ENCODE assay signal across 1 cellular context in genomic region chr1:182391362-182392044, GRCh38.
TF ChIP-seq lines count a peak whose summit lies in the region.

Gene GLUL, minus strand, starts transcription at chr1:182391790. Its CDS starts 3,053 bp downstream, at chr1:182388737.

TF ChIP-seq in K562, 482 proteins besides CTCF, POLR2A, EP300 and RAD21 (continued from another document and continues in another):
- TF ChIP-seq, protein P1, sequence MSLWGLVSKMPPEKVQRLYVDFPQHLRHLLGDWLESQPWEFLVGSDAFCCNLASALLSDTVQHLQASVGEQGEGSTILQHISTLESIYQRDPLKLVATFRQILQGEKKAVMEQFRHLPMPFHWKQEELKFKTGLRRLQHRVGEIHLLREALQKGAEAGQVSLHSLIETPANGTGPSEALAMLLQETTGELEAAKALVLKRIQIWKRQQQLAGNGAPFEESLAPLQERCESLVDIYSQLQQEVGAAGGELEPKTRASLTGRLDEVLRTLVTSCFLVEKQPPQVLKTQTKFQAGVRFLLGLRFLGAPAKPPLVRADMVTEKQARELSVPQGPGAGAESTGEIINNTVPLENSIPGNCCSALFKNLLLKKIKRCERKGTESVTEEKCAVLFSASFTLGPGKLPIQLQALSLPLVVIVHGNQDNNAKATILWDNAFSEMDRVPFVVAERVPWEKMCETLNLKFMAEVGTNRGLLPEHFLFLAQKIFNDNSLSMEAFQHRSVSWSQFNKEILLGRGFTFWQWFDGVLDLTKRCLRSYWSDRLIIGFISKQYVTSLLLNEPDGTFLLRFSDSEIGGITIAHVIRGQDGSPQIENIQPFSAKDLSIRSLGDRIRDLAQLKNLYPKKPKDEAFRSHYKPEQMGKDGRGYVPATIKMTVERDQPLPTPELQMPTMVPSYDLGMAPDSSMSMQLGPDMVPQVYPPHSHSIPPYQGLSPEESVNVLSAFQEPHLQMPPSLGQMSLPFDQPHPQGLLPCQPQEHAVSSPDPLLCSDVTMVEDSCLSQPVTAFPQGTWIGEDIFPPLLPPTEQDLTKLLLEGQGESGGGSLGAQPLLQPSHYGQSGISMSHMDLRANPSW (CRISPR knock-in tag; IDR thresholded peaks at IDR 0.05): peak; percentile 98; the same call in 1 of the 2 replicates
- TF ChIP-seq, protein P2, sequence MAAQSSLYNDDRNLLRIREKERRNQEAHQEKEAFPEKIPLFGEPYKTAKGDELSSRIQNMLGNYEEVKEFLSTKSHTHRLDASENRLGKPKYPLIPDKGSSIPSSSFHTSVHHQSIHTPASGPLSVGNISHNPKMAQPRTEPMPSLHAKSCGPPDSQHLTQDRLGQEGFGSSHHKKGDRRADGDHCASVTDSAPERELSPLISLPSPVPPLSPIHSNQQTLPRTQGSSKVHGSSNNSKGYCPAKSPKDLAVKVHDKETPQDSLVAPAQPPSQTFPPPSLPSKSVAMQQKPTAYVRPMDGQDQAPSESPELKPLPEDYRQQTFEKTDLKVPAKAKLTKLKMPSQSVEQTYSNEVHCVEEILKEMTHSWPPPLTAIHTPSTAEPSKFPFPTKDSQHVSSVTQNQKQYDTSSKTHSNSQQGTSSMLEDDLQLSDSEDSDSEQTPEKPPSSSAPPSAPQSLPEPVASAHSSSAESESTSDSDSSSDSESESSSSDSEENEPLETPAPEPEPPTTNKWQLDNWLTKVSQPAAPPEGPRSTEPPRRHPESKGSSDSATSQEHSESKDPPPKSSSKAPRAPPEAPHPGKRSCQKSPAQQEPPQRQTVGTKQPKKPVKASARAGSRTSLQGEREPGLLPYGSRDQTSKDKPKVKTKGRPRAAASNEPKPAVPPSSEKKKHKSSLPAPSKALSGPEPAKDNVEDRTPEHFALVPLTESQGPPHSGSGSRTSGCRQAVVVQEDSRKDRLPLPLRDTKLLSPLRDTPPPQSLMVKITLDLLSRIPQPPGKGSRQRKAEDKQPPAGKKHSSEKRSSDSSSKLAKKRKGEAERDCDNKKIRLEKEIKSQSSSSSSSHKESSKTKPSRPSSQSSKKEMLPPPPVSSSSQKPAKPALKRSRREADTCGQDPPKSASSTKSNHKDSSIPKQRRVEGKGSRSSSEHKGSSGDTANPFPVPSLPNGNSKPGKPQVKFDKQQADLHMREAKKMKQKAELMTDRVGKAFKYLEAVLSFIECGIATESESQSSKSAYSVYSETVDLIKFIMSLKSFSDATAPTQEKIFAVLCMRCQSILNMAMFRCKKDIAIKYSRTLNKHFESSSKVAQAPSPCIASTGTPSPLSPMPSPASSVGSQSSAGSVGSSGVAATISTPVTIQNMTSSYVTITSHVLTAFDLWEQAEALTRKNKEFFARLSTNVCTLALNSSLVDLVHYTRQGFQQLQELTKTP (IDR thresholded peaks at IDR 0.05; ENCODE audit: low read depth in 1 of 2, partially characterized antibody in 2 of 2): peak; percentile 62 to 64
- no peak for TF ChIP-seq ILK (tag; IDR thresholded peaks at IDR 0.05; ENCODE audit: borderline replicate concordance, low read depth)
- peak; percentile 83; the same call in 1 of the 2 replicates for TF ChIP-seq FOXK1 (CRISPR knock-in tag; IDR thresholded peaks at IDR 0.05; ENCODE audit: borderline replicate concordance)
- TF ChIP-seq HINFP (tag; conservative IDR thresholded peaks at IDR 0.05; ENCODE audit: low read depth): no peak
- 0 out of 2 replicates have a peak, but pooled peaks have one; percentile 28 for TF ChIP-seq PHTF2 (CRISPR knock-in tag; IDR thresholded peaks at IDR 0.05)
- no peak for TF ChIP-seq ZNF76 (CRISPR knock-in tag; IDR thresholded peaks at IDR 0.05; ENCODE audit: borderline replicate concordance)
- TF ChIP-seq HBP1 (CRISPR knock-in tag; IDR thresholded peaks at IDR 0.05): peak; percentile 74; the same call in 1 of the 2 replicates
- peak; percentile 100 for TF ChIP-seq CHD1 (IDR thresholded peaks at IDR 0.05; ENCODE audit: low read length)
- TF ChIP-seq, protein P3, sequence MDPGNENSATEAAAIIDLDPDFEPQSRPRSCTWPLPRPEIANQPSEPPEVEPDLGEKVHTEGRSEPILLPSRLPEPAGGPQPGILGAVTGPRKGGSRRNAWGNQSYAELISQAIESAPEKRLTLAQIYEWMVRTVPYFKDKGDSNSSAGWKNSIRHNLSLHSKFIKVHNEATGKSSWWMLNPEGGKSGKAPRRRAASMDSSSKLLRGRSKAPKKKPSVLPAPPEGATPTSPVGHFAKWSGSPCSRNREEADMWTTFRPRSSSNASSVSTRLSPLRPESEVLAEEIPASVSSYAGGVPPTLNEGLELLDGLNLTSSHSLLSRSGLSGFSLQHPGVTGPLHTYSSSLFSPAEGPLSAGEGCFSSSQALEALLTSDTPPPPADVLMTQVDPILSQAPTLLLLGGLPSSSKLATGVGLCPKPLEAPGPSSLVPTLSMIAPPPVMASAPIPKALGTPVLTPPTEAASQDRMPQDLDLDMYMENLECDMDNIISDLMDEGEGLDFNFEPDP (CRISPR knock-in tag; IDR thresholded peaks at IDR 0.05): 0 out of 2 replicates have a peak, but pooled peaks have one; percentile 9
- TF ChIP-seq, protein P4, sequence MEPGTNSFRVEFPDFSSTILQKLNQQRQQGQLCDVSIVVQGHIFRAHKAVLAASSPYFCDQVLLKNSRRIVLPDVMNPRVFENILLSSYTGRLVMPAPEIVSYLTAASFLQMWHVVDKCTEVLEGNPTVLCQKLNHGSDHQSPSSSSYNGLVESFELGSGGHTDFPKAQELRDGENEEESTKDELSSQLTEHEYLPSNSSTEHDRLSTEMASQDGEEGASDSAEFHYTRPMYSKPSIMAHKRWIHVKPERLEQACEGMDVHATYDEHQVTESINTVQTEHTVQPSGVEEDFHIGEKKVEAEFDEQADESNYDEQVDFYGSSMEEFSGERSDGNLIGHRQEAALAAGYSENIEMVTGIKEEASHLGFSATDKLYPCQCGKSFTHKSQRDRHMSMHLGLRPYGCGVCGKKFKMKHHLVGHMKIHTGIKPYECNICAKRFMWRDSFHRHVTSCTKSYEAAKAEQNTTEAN (CRISPR knock-in tag; IDR thresholded peaks at IDR 0.05): no peak; the same call in 1 of the 2 replicates
- no peak for TF ChIP-seq ZNF79 (CRISPR knock-in tag; IDR thresholded peaks at IDR 0.05; ENCODE audit: low read depth)
- TF ChIP-seq TAL1 (IDR thresholded peaks at IDR 0.05): no peak
- peak; percentile 95 for TF ChIP-seq SP1 (CRISPR knock-in tag; IDR thresholded peaks at IDR 0.05)
- no peak for TF ChIP-seq THRA (IDR thresholded peaks at IDR 0.05)
- peak; percentile 15; the same call in 1 of the 2 replicates for TF ChIP-seq MXI1 (IDR thresholded peaks at IDR 0.05; ENCODE audit: low read depth, low read length)
- peak; percentile 22; the same call in 1 of the 2 replicates for TF ChIP-seq JUND (IDR thresholded peaks at IDR 0.05; ENCODE audit: borderline replicate concordance, low read depth, low read length)
- no peak; the same call in 2 of the 3 replicates for TF ChIP-seq JUND (tag; IDR thresholded peaks at IDR 0.05; ENCODE audit: borderline replicate concordance, low read depth, low read length)
- TF ChIP-seq PHF21A (IDR thresholded peaks at IDR 0.05; ENCODE audit: borderline replicate concordance, low read depth): peak; percentile 50; the same call in 1 of the 2 replicates
- TF ChIP-seq GABPA (tag; conservative IDR thresholded peaks at IDR 0.05; ENCODE audit: low read depth): peak; percentile 62
- TF ChIP-seq CHCHD3 (CRISPR knock-in tag; IDR thresholded peaks at IDR 0.05): 0 out of 2 replicates have a peak, but pooled peaks have one; percentile 33
- TF ChIP-seq NFXL1 (CRISPR knock-in tag; IDR thresholded peaks at IDR 0.05): no peak
- TF ChIP-seq ATF1 (CRISPR knock-in tag; IDR thresholded peaks at IDR 0.05): no peak
- TF ChIP-seq ATF1 (tag; IDR thresholded peaks at IDR 0.05): peak; percentile 87
- TF ChIP-seq ZNF717 (CRISPR knock-in tag; IDR thresholded peaks at IDR 0.05): no peak
- no peak; the same call in 1 of the 2 replicates for TF ChIP-seq ZKSCAN1 (IDR thresholded peaks at IDR 0.05; ENCODE audit: low read depth, low read length)
- TF ChIP-seq HDAC2 (IDR thresholded peaks at IDR 0.05): no peak
- no peak; the same call in 1 of the 2 replicates for TF ChIP-seq MAFF (IDR thresholded peaks at IDR 0.05; ENCODE audit: low read length)
- peak in 1 of 2 experiments; percentile 75; a peak in 3 of 4 replicates for TF ChIP-seq ZNF639 (CRISPR knock-in tag; conservative IDR thresholded peaks at IDR 0.05 in 1 of 2, IDR thresholded peaks at IDR 0.05 in 1 of 2)
- peak; percentile 99; the same call in 1 of the 2 replicates for TF ChIP-seq RBM14 (IDR thresholded peaks at IDR 0.05; ENCODE audit: borderline replicate concordance, insufficient read depth, low read depth, low read length)
- no peak for TF ChIP-seq SIX5 (IDR thresholded peaks at IDR 0.05; ENCODE audit: borderline replicate concordance in 1 of 2, insufficient read depth in 1 of 2, low read depth in 1 of 2, low read length in 2 of 2)
- no peak for TF ChIP-seq XRCC3 (IDR thresholded peaks at IDR 0.05)
- peak; percentile 28; the same call in 1 of the 2 replicates for TF ChIP-seq KLF6 (CRISPR knock-in tag; IDR thresholded peaks at IDR 0.05; ENCODE audit: borderline replicate concordance)
- TF ChIP-seq ATF4 (CRISPR knock-in tag; IDR thresholded peaks at IDR 0.05): peak; percentile 47; the same call in 1 of the 2 replicates
- TF ChIP-seq ZNF511 (CRISPR knock-in tag; IDR thresholded peaks at IDR 0.05): 0 out of 2 replicates have a peak, but pooled peaks have one; percentile 63
- no peak for TF ChIP-seq BRD9 (IDR thresholded peaks at IDR 0.05; ENCODE audit: low read depth, partially characterized antibody)
- peak; percentile 69 for TF ChIP-seq RB1 (IDR thresholded peaks at IDR 0.05; ENCODE audit: low read depth)
- no peak for TF ChIP-seq ZNF174 (CRISPR knock-in tag; IDR thresholded peaks at IDR 0.05)
- TF ChIP-seq MIER1 (IDR thresholded peaks at IDR 0.05; ENCODE audit: low read depth): peak; percentile 55; the same call in 1 of the 2 replicates
- peak; percentile 74 for TF ChIP-seq FOS (IDR thresholded peaks at IDR 0.05; ENCODE audit: extremely low read depth, insufficient read length)
- peak; percentile 77 for TF ChIP-seq EGR1 (conservative IDR thresholded peaks at IDR 0.05)
- no peak; the same call in 1 of the 2 replicates for TF ChIP-seq NR2F6 (CRISPR knock-in tag; IDR thresholded peaks at IDR 0.05)
- no peak for TF ChIP-seq NCOA1 (IDR thresholded peaks at IDR 0.05; ENCODE audit: low read depth)
- TF ChIP-seq ZC3H8 (IDR thresholded peaks at IDR 0.05): no peak
- TF ChIP-seq NFYB (IDR thresholded peaks at IDR 0.05; ENCODE audit: extremely low read depth, insufficient read length): peak; percentile 94
- no peak for TF ChIP-seq MAFG (tag; conservative IDR thresholded peaks at IDR 0.05)
